Comparison of ENCODE assay signal across 8 cellular contexts in the genomic region with DNA sequence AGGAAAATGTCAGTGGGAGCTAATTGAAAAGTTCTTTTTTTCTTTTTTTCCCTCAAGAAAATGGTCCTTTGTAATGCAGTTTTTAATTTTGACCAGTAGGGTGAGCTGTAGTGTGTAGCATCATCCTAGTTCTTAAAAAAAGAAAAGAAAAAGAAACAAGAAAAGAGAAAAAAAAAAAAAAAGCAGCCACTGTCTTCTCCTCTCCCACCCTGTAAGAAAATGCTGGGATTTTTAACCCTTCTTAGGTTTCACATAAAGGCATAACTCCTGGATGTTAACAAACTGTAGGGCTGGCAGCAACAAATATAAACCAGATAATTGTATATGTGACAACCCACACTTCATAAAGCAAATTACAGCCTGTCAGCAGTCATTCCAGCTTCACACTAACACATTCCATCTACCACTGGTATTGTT.
DNase-seq lines count a peak whose midpoint lies in the region; ATAC-seq and TF ChIP-seq lines count a peak whose summit lies in the region.

No MANE protein-coding gene starts in this region.

- no peaks in the 10 kb centered on the region for H3F3A ChIP-seq in DOHH2 (ENCODE audit: control insufficient read depth, insufficient read depth)

- H3K4me1 ChIP-seq in DOHH2 (ENCODE audit: control insufficient read depth, low read length) (no peaks in the 10 kb centered on the region), upper lobe of left lung (no peaks in the 10 kb centered on the region)

- H3K4me2 ChIP-seq in DOHH2 (ENCODE audit: low read length) = no peak overlapping the region

- H3K9me2 ChIP-seq in DOHH2 (replicated peaks; ENCODE audit: control insufficient read depth, low read length) = no peaks in the 10 kb centered on the region

- DNase-seq in KBM-7 (peak; percentile 71), iPS-NIHi7 (ENCODE audit: extremely low spot score) (peak; percentile 34), upper lobe of left lung (no peak), activated T-cell treated with anti-CD3 and anti-CD28 coated beads for 4 hours (no peak), NCI-H1930 (lab: John Stamatoyannopoulos, UW) (no peak)
- no peak for DNase-seq in activated CD8-positive, alpha-beta memory T cell treated with anti-CD3 and anti-CD28 coated beads for 24 hours

- TF ChIP-seq EP300 in upper lobe of left lung (IDR thresholded peaks at IDR 0.05) = no peak

- no peak for TF ChIP-seq POLR2A in upper lobe of left lung (IDR thresholded peaks at IDR 0.05)

- H4K20me1 ChIP-seq in DOHH2 (ENCODE audit: control insufficient read depth, insufficient read depth, low read depth, low read length) = no peaks in the 10 kb centered on the region

- TF ChIP-seq CTCF in DOHH2 (IDR thresholded peaks at IDR 0.05; ENCODE audit: low read depth, low read length, poor library complexity, severe bottlenecking) (peak; percentile 75), WI38 (IDR thresholded peaks at IDR 0.05; ENCODE audit: low read depth, low read length) (peak; percentile 34; the same call in 1 of the 2 replicates), upper lobe of left lung (IDR thresholded peaks at IDR 0.05) (peak; percentile 26 to 61 (median 52))

- H3K4me3 ChIP-seq in DOHH2 (ENCODE audit: low read length) (no peak overlapping the region), WI38 (ENCODE audit: low read depth, low read length) (no peak overlapping the region), upper lobe of left lung (no peak overlapping the region)

- in situ Hi-C loops in KBM-7 (cut with MboI; ENCODE audit: low pct_unique_long_range_greater_than_20kb, low sequenced_read_pairs) = no loop called here

- H3K27me3 ChIP-seq in DOHH2 (ENCODE audit: control insufficient read depth, low read length) (peaks cover 30% of the 10 kb centered on the region), upper lobe of left lung (no peaks in the 10 kb centered on the region)

- H3K27ac ChIP-seq in DOHH2 (ENCODE audit: low read depth, low read length) = no peak overlapping the region
- H3K27ac ChIP-seq in upper lobe of left lung = no peak overlapping the region

- H3K9me3 ChIP-seq in DOHH2 (ENCODE audit: control insufficient read depth, insufficient read depth, low read length) (no peaks in the 10 kb centered on the region), upper lobe of left lung (no peaks in the 10 kb centered on the region)

- no peaks in the 10 kb centered on the region for H3K79me2 ChIP-seq in DOHH2 (ENCODE audit: control insufficient read depth, low read length)

- H3K36me3 ChIP-seq in DOHH2 (ENCODE audit: control insufficient read depth, low read length) = no peaks in the 10 kb centered on the region
- no peaks in the 10 kb centered on the region for H3K36me3 ChIP-seq in upper lobe of left lung

- peak in 1 of 2 donors; percentile 55 for ATAC-seq in upper lobe of left lung (ENCODE audit: low FRiP score in 2 of 2)

Comparison
In these comparisons a context has a peak if more than half of its experiments do, and no peak if none do; other contexts are left out.
1. DNase-seq: peak in KBM-7 (single experiment) and iPS-NIHi7 (single experiment); none in upper lobe of left lung (0 of 2), activated T-cell treated with anti-CD3 and anti-CD28 coated beads for 4 hours (single experiment), NCI-H1930 (0 of 2) and activated CD8-positive, alpha-beta memory T cell treated with anti-CD3 and anti-CD28 coated beads for 24 hours (single experiment).
2. Peak in every context shown above with its lines, with median percentiles within 50 percentile points of each other: CTCF ChIP-seq.